Comparison of ENCODE assay signal across 8 cellular contexts in the genomic region with DNA sequence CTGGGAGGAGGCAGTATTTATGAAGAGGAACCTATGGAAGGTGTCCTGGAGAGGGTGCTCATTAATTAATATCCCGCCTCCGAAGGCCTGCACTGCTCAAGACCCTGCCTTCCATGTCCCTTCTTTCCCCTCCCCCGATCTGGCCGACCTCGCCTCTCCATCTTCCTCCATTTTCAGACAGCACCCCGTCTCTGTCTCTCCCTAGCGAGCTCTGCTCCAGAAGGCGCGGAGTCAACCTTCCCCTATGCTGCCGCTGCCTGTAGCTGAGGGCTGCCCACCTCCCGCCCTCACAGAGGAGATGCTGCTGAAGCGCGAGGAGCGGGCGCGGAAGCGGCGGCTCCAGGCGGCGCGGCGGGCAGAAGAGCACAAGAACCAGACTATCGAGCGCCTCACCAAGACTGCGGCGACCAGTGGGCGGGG. TPM values are rescaled to one million over a fixed set of nuclear protein-coding genes. Genes with fewer than 3 reads are reported as not detected.
A peak's percentile ranks its signal among the peaks of the same experiment; 100 is the strongest.
DNase-seq lines count a peak whose midpoint lies in the region; ATAC-seq and TF ChIP-seq lines count a peak whose summit lies in the region.

No MANE protein-coding gene starts in this region.

- H3K36me3 ChIP-seq in stomach: peaks cover 5 to 16% (median 14%) of the 10 kb centered on the region in 4 donors

- TF ChIP-seq CTCF in stomach (IDR thresholded peaks at IDR 0.05): no peak

- DNase-seq in activated naive CD4-positive, alpha-beta T cell treated with anti-CD3 and anti-CD28 coated beads for 36 hours: no peak
- no peak for DNase-seq in activated naive CD4-positive, alpha-beta T cell treated with anti-CD3 and anti-CD28 coated beads, Interleukin-2, amount 50 U/mL, for 16 hours
- no peak for DNase-seq in activated CD4-positive, alpha-beta memory T cell treated with anti-CD3 and anti-CD28 coated beads, Interleukin-2, amount 10 ng/mL, durations not matched to agents 7 days and 5 days
- DNase-seq in stomach: no peak
- DNase-seq in NAMALWA (ENCODE audit: low spot score): no peak

- H3K9me3 Mint-ChIP-seq in activated naive CD4-positive, alpha-beta T cell treated with anti-CD3 and anti-CD28 coated beads for 36 hours: no peaks in the 10 kb centered on the region
- no peaks in the 10 kb centered on the region for H3K9me3 Mint-ChIP-seq in activated CD4-positive, alpha-beta memory T cell treated with anti-CD3 and anti-CD28 coated beads, Interleukin-2, amount 10 ng/mL, durations not matched to agents 7 days and 5 days

- no peak for TF ChIP-seq POLR2A in stomach (IDR thresholded peaks at IDR 0.05)

- H3K36me3 Mint-ChIP-seq in activated naive CD4-positive, alpha-beta T cell treated with anti-CD3 and anti-CD28 coated beads for 36 hours (ENCODE audit: low read depth): peaks cover 9% of the 10 kb centered on the region
- H3K36me3 Mint-ChIP-seq in activated CD4-positive, alpha-beta memory T cell treated with anti-CD3 and anti-CD28 coated beads, Interleukin-2, amount 10 ng/mL, durations not matched to agents 7 days and 5 days (ENCODE audit: low read depth): peaks cover 26% of the 10 kb centered on the region

- peak overlapping the region; percentile 96; the same call in 1 of the 2 replicates for H3K4me3 ChIP-seq in iPS-18c (ENCODE audit: insufficient read depth, low read depth, low read length)
- H3K4me3 ChIP-seq in stomach: peak overlapping the region; percentile 67 to 81 (median 72)

- H3K9me3 ChIP-seq in iPS-18c (ENCODE audit: control insufficient read depth, insufficient read depth, low read length) (no peaks in the 10 kb centered on the region), stomach (no peaks in the 10 kb centered on the region)

- WGBS in stomach, 5 donors: 0 to 3% (median 1%) methylated on average over 11 to 27 of the region's 27 CpGs

- CTCF ChIA-PET in activated naive CD4-positive, alpha-beta T cell treated with anti-CD3 and anti-CD28 coated beads for 36 hours (lab: Charles Lee): interaction anchor here (1.1 to 2.7 kb wide), 3 partner anchors 10 to 131 kb away, joined by 3 to 6 read pairs (median 5); a partner anchor contains a TSS
- CTCF ChIA-PET in activated CD4-positive, alpha-beta memory T cell treated with anti-CD3 and anti-CD28 coated beads, Interleukin-2, amount 10 ng/mL, durations not matched to agents 7 days and 5 days (lab: Charles Lee): interaction anchor here (0.7 to 5.6 kb wide), 7 partner anchors 10 to 130 kb away, joined by 3 to 53 read pairs (median 19); a partner anchor contains a TSS

- H3K27ac Mint-ChIP-seq in activated naive CD4-positive, alpha-beta T cell treated with anti-CD3 and anti-CD28 coated beads for 36 hours: peak overlapping the region; percentile 99
- H3K27ac Mint-ChIP-seq in activated CD4-positive, alpha-beta memory T cell treated with anti-CD3 and anti-CD28 coated beads, Interleukin-2, amount 10 ng/mL, durations not matched to agents 7 days and 5 days: peak overlapping the region; percentile 95

- H3K27me3 Mint-ChIP-seq in activated naive CD4-positive, alpha-beta T cell treated with anti-CD3 and anti-CD28 coated beads for 36 hours (ENCODE audit: low read depth): no peaks in the 10 kb centered on the region
- H3K27me3 Mint-ChIP-seq in activated CD4-positive, alpha-beta memory T cell treated with anti-CD3 and anti-CD28 coated beads, Interleukin-2, amount 10 ng/mL, durations not matched to agents 7 days and 5 days: no peaks in the 10 kb centered on the region

- H3K4me1 ChIP-seq in stomach: peaks cover 37 to 49% (median 41%) of the 10 kb centered on the region in 4 donors

- POLR2A ChIA-PET in activated CD4-positive, alpha-beta memory T cell treated with anti-CD3 and anti-CD28 coated beads, Interleukin-2, amount 10 ng/mL, durations not matched to agents 7 days and 5 days (lab: Charles Lee): interaction anchor here (0.6 to 8.1 kb wide), 15 partner anchors 8 to 720 kb away, joined by 3 to 103 read pairs (median 7); a partner anchor contains a TSS

- intact Hi-C loops in activated naive CD4-positive, alpha-beta T cell treated with anti-CD3 and anti-CD28 coated beads for 36 hours (cut with micrococcal nuclease): loop anchor here (1.0 to 10.0 kb wide), 7 partner anchors 205 to 1342 kb away; a partner anchor contains a TSS
- intact Hi-C loops in stomach (cut with DNase I; ENCODE audit: low total_unique reads): no loop called here

- ATAC-seq in HG03520 (IDR thresholded peaks at IDR 0.05; ENCODE audit: unreplicated experiment) (no peak), GM18867 (IDR thresholded peaks at IDR 0.05; ENCODE audit: unreplicated experiment) (no peak)

- peak overlapping the region; percentile 93 to 99 (median 97) for H3K27ac ChIP-seq in stomach

- H3K4me3 Mint-ChIP-seq in activated naive CD4-positive, alpha-beta T cell treated with anti-CD3 and anti-CD28 coated beads for 36 hours: peak overlapping the region; percentile 92
- peak overlapping the region; percentile 88 for H3K4me3 Mint-ChIP-seq in activated CD4-positive, alpha-beta memory T cell treated with anti-CD3 and anti-CD28 coated beads, Interleukin-2, amount 10 ng/mL, durations not matched to agents 7 days and 5 days

- H3K4me1 Mint-ChIP-seq in activated naive CD4-positive, alpha-beta T cell treated with anti-CD3 and anti-CD28 coated beads for 36 hours (ENCODE audit: low read depth): peaks cover 47% of the 10 kb centered on the region
- peaks cover 65% of the 10 kb centered on the region for H3K4me1 Mint-ChIP-seq in activated CD4-positive, alpha-beta memory T cell treated with anti-CD3 and anti-CD28 coated beads, Interleukin-2, amount 10 ng/mL, durations not matched to agents 7 days and 5 days

- no peak for TF ChIP-seq EP300 in stomach (IDR thresholded peaks at IDR 0.05)

- H3K27me3 ChIP-seq in stomach: no peaks in the 10 kb centered on the region

RNA-seq across cellular contexts. Expression of a gene that starts 1.1 kb away (rescaled TPM):
- 10 to 100 TPM; 39.4 to 40.0 TPM for total RNA-seq in activated naive CD4-positive, alpha-beta T cell treated with anti-CD3 and anti-CD28 coated beads for 36 hours
- 10 to 100 TPM; 58.3 to 60.4 TPM for total RNA-seq in activated CD4-positive, alpha-beta memory T cell treated with anti-CD3 and anti-CD28 coated beads, Interleukin-2, amount 10 ng/mL, durations not matched to agents 7 days and 5 days
- 10 to 100 TPM in 4 of 5 donors, 1 to 10 TPM in 1; 1.8 to 59.4 (median 21.7) TPM for total RNA-seq in stomach
- 10 to 100 TPM; 78.9 to 82.4 (median 82.3) TPM for polyA plus RNA-seq in stomach

RNA-seq across cellular contexts. Expression of a gene that starts 2.3 kb away (rescaled TPM):
- 10 to 100 TPM; 26.5 to 28.3 TPM for total RNA-seq in activated naive CD4-positive, alpha-beta T cell treated with anti-CD3 and anti-CD28 coated beads for 36 hours
- total RNA-seq in activated CD4-positive, alpha-beta memory T cell treated with anti-CD3 and anti-CD28 coated beads, Interleukin-2, amount 10 ng/mL, durations not matched to agents 7 days and 5 days: 10 to 100 TPM; 39.8 to 40.3 TPM
- 10 to 100 TPM in 2 of 5 donors, 1 to 10 TPM in 2, not detected in 1; 4.7 to 44.5 (median 11.1) TPM for total RNA-seq in stomach
- polyA plus RNA-seq in stomach: 10 to 100 TPM; 32.2 to 52.2 (median 51.9) TPM

RNA-seq across cellular contexts. Expression of a gene that starts 8.0 kb away (rescaled TPM):
- total RNA-seq in activated naive CD4-positive, alpha-beta T cell treated with anti-CD3 and anti-CD28 coated beads for 36 hours: 10 to 100 TPM; 38.8 to 39.1 TPM
- total RNA-seq in activated CD4-positive, alpha-beta memory T cell treated with anti-CD3 and anti-CD28 coated beads, Interleukin-2, amount 10 ng/mL, durations not matched to agents 7 days and 5 days: 10 to 100 TPM; 70.3 to 73.1 TPM
- 100 to 1,000 TPM in 1 of 5 donors, 10 to 100 TPM in 4; 17.5 to 130 (median 65.8) TPM for total RNA-seq in stomach
- 10 to 100 TPM; 15.6 to 32.2 (median 30.4) TPM for polyA plus RNA-seq in stomach

RNA-seq across cellular contexts. Expression of a gene that starts 15.3 kb away (rescaled TPM):
- 100 to 1,000 TPM; 112 to 117 TPM for total RNA-seq in activated naive CD4-positive, alpha-beta T cell treated with anti-CD3 and anti-CD28 coated beads for 36 hours
- 100 to 1,000 TPM; 115 to 126 TPM for total RNA-seq in activated CD4-positive, alpha-beta memory T cell treated with anti-CD3 and anti-CD28 coated beads, Interleukin-2, amount 10 ng/mL, durations not matched to agents 7 days and 5 days
- total RNA-seq in stomach: 100 to 1,000 TPM in 2 of 5 donors, 10 to 100 TPM in 2, 1 to 10 TPM in 1; 4.6 to 335 (median 18.0) TPM
- 100 to 1,000 TPM in 1 of 3 donors, 10 to 100 TPM in 2; 74.0 to 108 (median 88.6) TPM for polyA plus RNA-seq in stomach

RNA-seq across cellular contexts. Expression of a gene that starts 15.4 kb away (rescaled TPM):
- 1 to 10 TPM in 1 of 2 experiments, under 1 TPM in 1; 0.95 to 1.6 TPM for total RNA-seq in activated naive CD4-positive, alpha-beta T cell treated with anti-CD3 and anti-CD28 coated beads for 36 hours
- 1 to 10 TPM; 1.1 TPM for total RNA-seq in activated CD4-positive, alpha-beta memory T cell treated with anti-CD3 and anti-CD28 coated beads, Interleukin-2, amount 10 ng/mL, durations not matched to agents 7 days and 5 days
- 100 to 1,000 TPM in 2 of 5 donors, 10 to 100 TPM in 3; 16.5 to 125 (median 27.4) TPM for total RNA-seq in stomach
- polyA plus RNA-seq in stomach: 10 to 100 TPM; 10.8 to 27.3 (median 23.2) TPM
